13 cellular contexts compared by ENCODE assay signal in the genomic region with DNA sequence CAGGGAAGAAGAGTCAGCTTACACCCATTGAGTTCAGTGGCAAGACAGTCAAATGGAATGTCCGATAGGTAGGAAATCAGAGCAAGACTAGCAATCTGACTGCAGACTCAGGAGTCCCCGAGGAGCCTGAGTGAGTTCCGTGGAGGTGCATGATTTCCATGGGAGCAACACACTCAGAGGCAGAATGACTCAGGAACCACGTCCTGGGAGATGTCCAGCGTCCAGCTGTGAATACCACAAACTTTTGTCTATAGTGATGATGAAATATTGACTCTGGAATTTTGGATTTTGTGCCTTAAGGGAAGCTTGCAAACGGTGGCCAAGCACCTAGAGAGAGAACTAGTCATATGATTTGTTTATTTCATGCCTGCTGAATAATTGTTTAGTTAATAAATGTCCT.
A peak's percentile ranks its signal among the peaks of the same experiment; 100 is the strongest.
DNase-seq lines count a peak whose midpoint lies in the region; ATAC-seq, FAIRE-seq and TF ChIP-seq lines count a peak whose summit lies in the region.
"Had no signal": no experiment of that assay in that cellular context is flagged by ENCODE, and none has a peak within 500 bp of the region (broad histone marks: within the 10 kb centered on the region; RNA-seq: fewer than 3 reads in every experiment).

No MANE protein-coding gene starts in this region.

- ATAC-seq in omental fat pad (ENCODE audit: low FRiP score) (peak; percentile 53), GM21786 (IDR thresholded peaks at IDR 0.05; ENCODE audit: unreplicated experiment) (no peak), HG03354 (IDR thresholded peaks at IDR 0.05; ENCODE audit: poor library complexity, severe bottlenecking, unreplicated experiment) (no peak)
- ATAC-seq: CD8-positive, alpha-beta T cell had no signal

- in situ Hi-C loops in GM13977 (cut with MboI; ENCODE audit: low pct_unique_long_range_greater_than_20kb, low sequenced_read_pairs, unreplicated experiment) = loop anchor here (25.0 kb wide), 1 partner anchor 406 kb away; no protein-coding TSS in a partner anchor

- peak; percentile 76 for FAIRE-seq in RCC 7860 (lab: Jason Lieb, UNC)
- FAIRE-seq: GM18507, small intestine had no signal

- TF ChIP-seq CTCF in BJ (IDR thresholded peaks at IDR 0.05; ENCODE audit: insufficient read depth, low read depth, low read length) (no peak), omental fat pad (IDR thresholded peaks at IDR 0.05) (no peak), GM13977 (IDR thresholded peaks at IDR 0.05; ENCODE audit: extremely low read depth, insufficient read depth, missing control alignments) (no peak)

- H3K27me3 ChIP-seq in BJ (ENCODE audit: control insufficient read depth, insufficient read depth, low read length) = peaks cover 1% of the 10 kb centered on the region; the same call in 1 of the 2 replicates

- peak; percentile 73 for DNase-seq in BJ (ENCODE audit: low read depth)
- DNase-seq in RCC 7860 (ENCODE audit: low spot score) = peak; percentile 86
- DNase-seq in fibroblast of gingiva (ENCODE audit: low read depth) = peak; percentile 88
- DNase-seq in omental fat pad (ENCODE audit: low spot score) = no peak
- no peak for DNase-seq in GM13977 (ENCODE audit: low spot score)
- DNase-seq in HT-29 (ENCODE audit: low spot score) = no peak
- DNase-seq: CD8-positive, alpha-beta T cell; immature natural killer cell; NCI-H187 treated with DMSO at 0.1 percent for 48 hours; small intestine had no signal

- H3K36me3 ChIP-seq in BJ (ENCODE audit: control insufficient read depth, insufficient read depth, low read length) = no peaks in the 10 kb centered on the region

- POLR2A ChIA-PET in BJ (lab: Charles Lee) = no interaction called here

- CTCF ChIA-PET in BJ (lab: Yijun Ruan, JAX) = interaction anchor here (0.6 kb wide), 1 partner anchor 22 kb away, joined by 3 read pairs; no protein-coding TSS in a partner anchor

- no peak overlapping the region for H3K4me3 ChIP-seq in BJ (ENCODE audit: low read depth, low read length)

Comparison
In these comparisons a context has a peak if more than half of its experiments do, and no peak if none do; other contexts are left out.
1. DNase-seq: peak in BJ (single experiment), RCC 7860 (single experiment) and fibroblast of gingiva (single experiment); none in omental fat pad (single experiment), GM13977 (single experiment) and HT-29 (single experiment).